In genomic region chr19:39327990-39328705, GRCh38 we compare ENCODE assay signal across 8 cellular contexts. TPM values are rescaled to one million over a fixed set of nuclear protein-coding genes. Genes with fewer than 3 reads are reported as not detected.
DNase-seq lines count a peak whose midpoint lies in the region; ATAC-seq, FAIRE-seq and TF ChIP-seq lines count a peak whose summit lies in the region.

No MANE protein-coding gene starts in this region.

- H3K9me1 ChIP-seq in keratinocyte (ENCODE audit: control insufficient read depth, extremely low read depth, insufficient read depth, low read length): no peaks in the 10 kb centered on the region

- H3K4me2 ChIP-seq in mammary epithelial cell (ENCODE audit: insufficient read depth, low read depth, low read length): no peak overlapping the region
- H3K4me2 ChIP-seq in keratinocyte (ENCODE audit: control insufficient read depth, extremely low read depth, insufficient read depth, low read depth, low read length): no peak overlapping the region

- H3K27me3 ChIP-seq in mammary epithelial cell (ENCODE audit: insufficient read depth, low read length): no peaks in the 10 kb centered on the region
- H3K27me3 ChIP-seq in keratinocyte (ENCODE audit: control insufficient read depth, extremely low read depth, insufficient read depth, low read length): no peaks in the 10 kb centered on the region

- H3K4me1 ChIP-seq in mammary epithelial cell (ENCODE audit: insufficient read depth, low read length) (no peaks in the 10 kb centered on the region), keratinocyte (ENCODE audit: control insufficient read depth, extremely low read depth, insufficient read depth, low read length) (no peaks in the 10 kb centered on the region)

- in situ Hi-C loops in mammary epithelial cell (cut with MboI; ENCODE audit: low sequenced_read_pairs in 2 of 2): loop anchor here (5.0 to 25.0 kb wide), 3 partner anchors 206 to 366 kb away; no protein-coding TSS in a partner anchor

- TF ChIP-seq CTCF in mammary epithelial cell (conservative IDR thresholded peaks at IDR 0.05 in 1 of 2, IDR thresholded peaks at IDR 0.05 in 1 of 2; ENCODE audit: extremely low read depth in 1 of 2, insufficient read depth in 1 of 2, low read depth in 1 of 2, low read length in 2 of 2) (peak; percentile 94 to 96), keratinocyte (optimal IDR thresholded peaks at IDR 0.05 in 1 of 3, IDR thresholded peaks at IDR 0.05 in 1 of 3, conservative IDR thresholded peaks at IDR 0.05 in 1 of 3; ENCODE audit: extremely low read depth in 1 of 3, insufficient read depth in 2 of 3, low read length in 3 of 3) (peak; percentile 89 to 95 (median 90))

- no peaks in the 10 kb centered on the region for H3K79me2 ChIP-seq in mammary epithelial cell (ENCODE audit: insufficient read depth, low read length)
- no peaks in the 10 kb centered on the region for H3K79me2 ChIP-seq in keratinocyte (ENCODE audit: control insufficient read depth, insufficient read depth, low read length)

- peak overlapping the region; percentile 55 for H2AFZ ChIP-seq in mammary epithelial cell (ENCODE audit: low read depth, low read length)
- no peak overlapping the region for H2AFZ ChIP-seq in keratinocyte (ENCODE audit: control insufficient read depth, low read length)

- H4K20me1 ChIP-seq in mammary epithelial cell (ENCODE audit: insufficient read depth, low read length) (no peaks in the 10 kb centered on the region), keratinocyte (ENCODE audit: control insufficient read depth, extremely low read depth, insufficient read depth, low read length) (no peaks in the 10 kb centered on the region)

- no peak overlapping the region for H3K4me3 ChIP-seq in mammary epithelial cell (replicated peaks in 1 of 3; ENCODE audit: insufficient read depth in 1 of 3, low read depth in 2 of 3, low read length in 3 of 3)
- no peak overlapping the region for H3K4me3 ChIP-seq in keratinocyte (ENCODE audit: control insufficient read depth in 2 of 3, extremely low read depth in 1 of 3, insufficient read depth in 2 of 3, low read depth in 1 of 3, low read length in 3 of 3)

- intact Hi-C loops in mammary epithelial cell (cut with micrococcal nuclease): loop anchor here (1.0 kb wide), 5 partner anchors 116 to 366 kb away; no protein-coding TSS in a partner anchor

- DNase-seq in NOMO-1 (lab: John Stamatoyannopoulos, UW; ENCODE audit: unreplicated experiment in 2 of 2) (peak; percentile 18 to 21), NOMO-1 treated with dmso at 0.1 percent for 144 hours (lab: John Stamatoyannopoulos, UW; ENCODE audit: unreplicated experiment) (no peak), NCI-H2107 treated with DMSO at 0.1 percent for 48 hours (lab: John Stamatoyannopoulos, UW; ENCODE audit: unreplicated experiment) (peak; percentile 11), mammary epithelial cell (peak; percentile 47), keratinocyte (ENCODE audit: low read depth, low spot score) (no peak)
- DNase-seq in activated CD4-positive, CD25-positive, alpha-beta regulatory T cell treated with anti-CD3 and anti-CD28 coated beads, Interleukin-2, amount 50 U/mL, for 16 hours (ENCODE audit: low read depth, low spot score): peak; percentile 68
- DNase-seq in stimulated activated CD4-positive, alpha-beta T cell treated with anti-CD3 and anti-CD28 coated beads, Interleukin-1b, Interleukin-23, amount 100 ng/mL, for 24 hours (ENCODE audit: low read depth in 4 of 4, low spot score in 1 of 4): peak; percentile 67 to 76 (median 74)

- BruUV-seq in mammary epithelial cell (replicated peaks; lab: Mats Ljungman, UMichigan): no TSS peak

- peak; percentile 34 for FAIRE-seq in keratinocyte (lab: Jason Lieb, UNC)

- H3K36me3 ChIP-seq in mammary epithelial cell (ENCODE audit: insufficient read depth, low read length) (no peaks in the 10 kb centered on the region), keratinocyte (ENCODE audit: control insufficient read depth in 2 of 2, extremely low read depth in 1 of 2, insufficient read depth in 2 of 2, low read length in 2 of 2) (no peaks in the 10 kb centered on the region)

- 26% methylated on average over 15 of the region's 19 CpGs for WGBS in mammary epithelial cell (ENCODE audit: low coverage, missing lambda C conversion rate)

- H3K9me3 ChIP-seq in mammary epithelial cell (replicated peaks; ENCODE audit: insufficient read depth, low read length) (no peaks in the 10 kb centered on the region), keratinocyte (ENCODE audit: control insufficient read depth, low read depth, low read length) (no peaks in the 10 kb centered on the region)

- ATAC-seq in GM19035 (IDR thresholded peaks at IDR 0.05; ENCODE audit: unreplicated experiment): no peak

- H3K9ac ChIP-seq in mammary epithelial cell (ENCODE audit: insufficient read depth, low read length) (no peak overlapping the region), keratinocyte (ENCODE audit: control insufficient read depth, extremely low read depth, insufficient read depth, low read length) (no peak overlapping the region)

- CTCF ChIA-PET in mammary epithelial cell (lab: Charles Lee; ENCODE audit: low non-redundant PET): interaction anchor here (0.6 to 0.7 kb wide), 3 partner anchors 15 to 968 kb away, joined by 4 to 10 read pairs (median 10); no protein-coding TSS in a partner anchor

- dilution Hi-C loops in mammary epithelial cell (cut with HindIII; ENCODE audit: low sequenced_read_pairs): no loop called here
- dilution Hi-C loops in keratinocyte (cut with MboI; ENCODE audit: extremely low pct_ligation_motif_present, low sequenced_read_pairs): no loop called here

- no peak overlapping the region for H3K27ac ChIP-seq in mammary epithelial cell (ENCODE audit: insufficient read depth, low read depth, low read length)
- H3K27ac ChIP-seq in keratinocyte (ENCODE audit: control insufficient read depth, insufficient read depth, low read length): no peak overlapping the region

RNA-seq across cellular contexts. Expression of gene LRFN1, which starts 7.5 kb away (rescaled TPM):
- 1 to 10 TPM in 1 of 2 donors, under 1 TPM in 1; 0.50 to 1.2 TPM for total RNA-seq in mammary epithelial cell
- polyA plus RNA-seq in mammary epithelial cell (0.20 TPM), keratinocyte (0.04 to 0.16 TPM (median 0.04 TPM) in 3 replicates)
- polyA minus RNA-seq in mammary epithelial cell (not detected), keratinocyte (0.06 to 0.46 TPM (median 0.07 TPM) in 3 replicates)
- not detected for polyA plus RNA-seq in keratinocyte (2011; ENCODE audit: low read depth)
- polyA plus RNA-seq in keratinocyte (2011; cell fraction: cytosol; rRNA removed): 0.05 and 0.16 TPM in 2 replicates
- 0.31 and 0.43 TPM in 2 replicates for polyA plus RNA-seq in keratinocyte (2011; cell fraction: nucleus; rRNA removed)
- 0.07 and 0.31 TPM in 2 replicates for polyA plus RNA-seq in keratinocyte (2012; ENCODE audit: low replicate concordance)
- 0.77 TPM for polyA minus RNA-seq in keratinocyte (2011; cell fraction: cytosol; rRNA and poly(A)+ RNA removed)
- 0.23 and 0.63 TPM in 2 replicates for polyA minus RNA-seq in keratinocyte (2011; cell fraction: nucleus; rRNA and poly(A)+ RNA removed)

RNA-seq across cellular contexts. Expression of gene GMFG, which starts 7.7 kb away (rescaled TPM):
- total RNA-seq in mammary epithelial cell: not detected
- 0.17 TPM for polyA plus RNA-seq in mammary epithelial cell
- not detected for polyA minus RNA-seq in mammary epithelial cell
- 0.14 TPM in 1 of 3 replicates, not detected in the others for polyA plus RNA-seq in keratinocyte
- polyA plus RNA-seq in keratinocyte (2011; ENCODE audit: low read depth): not detected
- not detected in 2 replicates for polyA plus RNA-seq in keratinocyte (2011; cell fraction: cytosol; rRNA removed)
- polyA plus RNA-seq in keratinocyte (2011; cell fraction: nucleus; rRNA removed): not detected in 2 replicates
- polyA plus RNA-seq in keratinocyte (2012; ENCODE audit: low replicate concordance): 0.56 TPM in 1 of 2 replicates, not detected in the other
- 2.1 TPM in 1 of 3 replicates, not detected in the others for polyA minus RNA-seq in keratinocyte
- not detected for polyA minus RNA-seq in keratinocyte (2011; cell fraction: cytosol; rRNA and poly(A)+ RNA removed)
- not detected in 2 replicates for polyA minus RNA-seq in keratinocyte (2011; cell fraction: nucleus; rRNA and poly(A)+ RNA removed)

RNA-seq across cellular contexts. Expression of gene SAMD4B, which starts 14.1 kb away (rescaled TPM):
- total RNA-seq in mammary epithelial cell: 10 to 100 TPM; 54.3 to 95.2 TPM
- polyA plus RNA-seq in mammary epithelial cell (54.1 TPM), keratinocyte (20.9 to 40.5 TPM (median 28.1 TPM) in 3 replicates)
- polyA minus RNA-seq in mammary epithelial cell (144 TPM), keratinocyte (49.3 to 187 TPM (median 51.5 TPM) in 3 replicates)
- polyA plus RNA-seq in keratinocyte (2011; ENCODE audit: low read depth): 25.8 TPM
- 35.4 and 54.2 TPM in 2 replicates for polyA plus RNA-seq in keratinocyte (2011; cell fraction: cytosol; rRNA removed)
- 69.6 and 120 TPM in 2 replicates for polyA plus RNA-seq in keratinocyte (2011; cell fraction: nucleus; rRNA removed)
- polyA plus RNA-seq in keratinocyte (2012; ENCODE audit: low replicate concordance): 62.8 and 74.0 TPM in 2 replicates
- 55.6 TPM for polyA minus RNA-seq in keratinocyte (2011; cell fraction: cytosol; rRNA and poly(A)+ RNA removed)
- 33.1 and 41.6 TPM in 2 replicates for polyA minus RNA-seq in keratinocyte (2011; cell fraction: nucleus; rRNA and poly(A)+ RNA removed)

RNA-seq across cellular contexts. Expression of gene IFNL1, which starts 31.9 kb away (rescaled TPM):
- not detected for total RNA-seq in mammary epithelial cell
- polyA plus RNA-seq in mammary epithelial cell: not detected
- not detected for polyA minus RNA-seq in mammary epithelial cell
- polyA plus RNA-seq in keratinocyte: not detected in 3 replicates
- polyA plus RNA-seq in keratinocyte (2011; ENCODE audit: low read depth): not detected
- not detected in 2 replicates for polyA plus RNA-seq in keratinocyte (2011; cell fraction: cytosol; rRNA removed)
- not detected in 2 replicates for polyA plus RNA-seq in keratinocyte (2011; cell fraction: nucleus; rRNA removed)
- not detected in 2 replicates for polyA plus RNA-seq in keratinocyte (2012; ENCODE audit: low replicate concordance)
- polyA minus RNA-seq in keratinocyte: not detected in 3 replicates
- polyA minus RNA-seq in keratinocyte (2011; cell fraction: cytosol; rRNA and poly(A)+ RNA removed): not detected
- polyA minus RNA-seq in keratinocyte (2011; cell fraction: nucleus; rRNA and poly(A)+ RNA removed): not detected in 2 replicates

RNA-seq across cellular contexts. Expression of gene IFNL2, which starts 60.0 kb away (rescaled TPM):
- total RNA-seq in mammary epithelial cell: not detected
- polyA plus RNA-seq in mammary epithelial cell (not detected), keratinocyte (not detected in 3 replicates)
- polyA minus RNA-seq in mammary epithelial cell (not detected), keratinocyte (not detected in 3 replicates)
- polyA plus RNA-seq in keratinocyte (2011; ENCODE audit: low read depth): not detected
- polyA plus RNA-seq in keratinocyte (2011; cell fraction: cytosol; rRNA removed): not detected in 2 replicates
- polyA plus RNA-seq in keratinocyte (2011; cell fraction: nucleus; rRNA removed): not detected in 2 replicates
- not detected in 2 replicates for polyA plus RNA-seq in keratinocyte (2012; ENCODE audit: low replicate concordance)
- not detected for polyA minus RNA-seq in keratinocyte (2011; cell fraction: cytosol; rRNA and poly(A)+ RNA removed)
- polyA minus RNA-seq in keratinocyte (2011; cell fraction: nucleus; rRNA and poly(A)+ RNA removed): not detected in 2 replicates

Comparison
In these comparisons a context has a peak if more than half of its experiments do, and no peak if none do; other contexts are left out.
1. DNase-seq: peak in NOMO-1 (2 of 2), NCI-H2107 treated with DMSO at 0.1 percent for 48 hours (single experiment), activated CD4-positive, CD25-positive, alpha-beta regulatory T cell treated with anti-CD3 and anti-CD28 coated beads, Interleukin-2, amount 50 U/mL, for 16 hours (single experiment), mammary epithelial cell (single experiment) and stimulated activated CD4-positive, alpha-beta T cell treated with anti-CD3 and anti-CD28 coated beads, Interleukin-1b, Interleukin-23, amount 100 ng/mL, for 24 hours (4 of 4); none in NOMO-1 treated with dmso at 0.1 percent for 144 hours (single experiment) and keratinocyte (single experiment).